ENCODE assay signal across 14 cellular contexts in genomic region chr1:210264521-210265380, GRCh38. TPM values are rescaled to one million over a fixed set of nuclear protein-coding genes. Genes with fewer than 3 reads are reported as not detected.
DNase-seq lines count a peak whose midpoint lies in the region; ATAC-seq and TF ChIP-seq lines count a peak whose summit lies in the region.
"Had no signal": no experiment of that assay in that cellular context is flagged by ENCODE, and none has a peak within 500 bp of the region (broad histone marks: within the 10 kb centered on the region; RNA-seq: fewer than 3 reads in every experiment).

No MANE protein-coding gene starts in this region.

- no peak overlapping the region for H3K4me3 Mint-ChIP-seq in stimulated activated memory B cell treated with anti-CD40 and anti-IgM and Interleukin-4, amounts not matched to agents 10 μg/mL and 1 μg/mL and 100 μg/mL, for 72 hours
- H3K4me3 Mint-ChIP-seq: nephron progenitor cell had no signal

- intact Hi-C loops in cardiac septum (cut with DNase I) (no loop called here), OCI-LY7 (cut with micrococcal nuclease; ENCODE audit: unreplicated experiment) (no loop called here), testis (cut with DNase I; ENCODE audit: low total_unique reads) (no loop called here)

- peak; percentile 20 to 50 for DNase-seq in cardiac muscle cell (ENCODE audit: low read depth in 1 of 2, low spot score in 1 of 2)
- no peak for DNase-seq in cardiac septum (ENCODE audit: low spot score)
- no peak for DNase-seq in OCI-LY7 (ENCODE audit: low spot score)
- DNase-seq in fibroblast of the aortic adventitia (ENCODE audit: low read depth): peak; percentile 31
- no peak for DNase-seq in testis
- no peak for DNase-seq in tibial nerve (ENCODE audit: low spot score in 2 of 2)
- DNase-seq: activated CD8-positive, alpha-beta memory T cell treated with anti-CD3 and anti-CD28 coated beads, Interleukin-2, amount 50 U/mL, for 48 hours; amygdala; effector memory CD4-positive, alpha-beta T cell; NCI-H1105; nephron progenitor cell; stimulated activated CD4-positive, alpha-beta T cell treated with anti-CD3 and anti-CD28 coated beads, Interleukin-15, amount 100 ng/mL, for 24 hours had no signal

- no peaks in the 10 kb centered on the region for H3K79me2 ChIP-seq in OCI-LY7 (ENCODE audit: insufficient read depth, low read depth, low read length)

- no peak for ATAC-seq in GM18867 (IDR thresholded peaks at IDR 0.05; ENCODE audit: unreplicated experiment)
- ATAC-seq in stimulated activated memory B cell treated with anti-CD40 and anti-IgM and Interleukin-4, amounts not matched to agents 10 μg/mL and 1 μg/mL and 100 μg/mL, for 72 hours: no peak

- TF ChIP-seq CTCF in cardiac muscle cell (IDR thresholded peaks at IDR 0.05; ENCODE audit: low read depth, low read length) (peak; percentile 31), OCI-LY7 (conservative IDR thresholded peaks at IDR 0.05; ENCODE audit: low read length) (0 out of 2 replicates have a peak, but pooled peaks have one; percentile 12), fibroblast of the aortic adventitia (IDR thresholded peaks at IDR 0.05; ENCODE audit: insufficient read depth, low read length) (peak; percentile 16), testis (IDR thresholded peaks at IDR 0.05) (peak; percentile 9 to 25 (median 11)), tibial nerve (IDR thresholded peaks at IDR 0.05) (no peak)

- WGBS in testis, 2 donors: 85 to 87% methylated on average over 9 of the region's 9 CpGs
- WGBS in tibial nerve, 2 donors: 83 to 90% methylated on average over 9 of the region's 9 CpGs

- TF ChIP-seq POLR2A in testis (IDR thresholded peaks at IDR 0.05): no peak
- no peak for TF ChIP-seq POLR2A in tibial nerve (IDR thresholded peaks at IDR 0.05)

- H4K20me1 ChIP-seq in OCI-LY7 (ENCODE audit: insufficient read depth, low read length): no peaks in the 10 kb centered on the region

- H3K4me1 ChIP-seq in cardiac muscle cell (ENCODE audit: low read depth) (peaks cover 5% of the 10 kb centered on the region), OCI-LY7 (ENCODE audit: insufficient read depth, low read length, poor library complexity, severe bottlenecking) (no peaks in the 10 kb centered on the region), testis (peaks cover 10% of the 10 kb centered on the region), tibial nerve (peaks cover 0 to 36% (median 10%) of the 10 kb centered on the region in 4 donors)

- H3K27me3 Mint-ChIP-seq in stimulated activated memory B cell treated with anti-CD40 and anti-IgM and Interleukin-4, amounts not matched to agents 10 μg/mL and 1 μg/mL and 100 μg/mL, for 72 hours: peaks cover 18% of the 10 kb centered on the region

- H2AFZ ChIP-seq in OCI-LY7 (ENCODE audit: low read length): no peak overlapping the region

- no peak overlapping the region for H3K27ac Mint-ChIP-seq in stimulated activated memory B cell treated with anti-CD40 and anti-IgM and Interleukin-4, amounts not matched to agents 10 μg/mL and 1 μg/mL and 100 μg/mL, for 72 hours
- H3K27ac Mint-ChIP-seq: nephron progenitor cell had no signal

- no peak for TF ChIP-seq EP300 in tibial nerve (IDR thresholded peaks at IDR 0.05)

- H3K4me3 ChIP-seq in cardiac muscle cell: no peak overlapping the region
- H3K4me3 ChIP-seq in OCI-LY7 (ENCODE audit: low read depth, low read length, poor library complexity, severe bottlenecking): no peak overlapping the region
- H3K4me3 ChIP-seq in fibroblast of the aortic adventitia (ENCODE audit: low read depth, low read length): no peak overlapping the region
- H3K4me3 ChIP-seq in testis: no peak overlapping the region
- H3K4me3 ChIP-seq in tibial nerve: no peak overlapping the region

- H3K9me3 ChIP-seq in cardiac muscle cell (ENCODE audit: low read depth) (no peaks in the 10 kb centered on the region), OCI-LY7 (ENCODE audit: low read length) (no peaks in the 10 kb centered on the region), testis (no peaks in the 10 kb centered on the region), tibial nerve (no peaks in the 10 kb centered on the region)

- no peaks in the 10 kb centered on the region for H3K9me2 ChIP-seq in OCI-LY7 (ENCODE audit: insufficient read depth, low read length)

- no peaks in the 10 kb centered on the region for H3K9me3 Mint-ChIP-seq in stimulated activated memory B cell treated with anti-CD40 and anti-IgM and Interleukin-4, amounts not matched to agents 10 μg/mL and 1 μg/mL and 100 μg/mL, for 72 hours
- H3K9me3 Mint-ChIP-seq: nephron progenitor cell had no signal

- CTCF ChIA-PET in OCI-LY7 (lab: Charles Lee; ENCODE audit: unreplicated experiment): no interaction called here

- peak overlapping the region; percentile 47 for H3K27ac ChIP-seq in cardiac muscle cell
- H3K27ac ChIP-seq in OCI-LY7 (ENCODE audit: low read depth, low read length, poor library complexity, severe bottlenecking): no peak overlapping the region
- H3K27ac ChIP-seq in testis: no peak overlapping the region
- H3K27ac ChIP-seq in tibial nerve: no peak overlapping the region

- H3K27me3 ChIP-seq in cardiac muscle cell: no peaks in the 10 kb centered on the region
- H3K27me3 ChIP-seq in testis: no peaks in the 10 kb centered on the region
- H3K27me3 ChIP-seq in tibial nerve: no peaks in the 10 kb centered on the region

- BruUV-seq in OCI-LY7 (replicated peaks; lab: Mats Ljungman, UMichigan): no TSS peak

- H3K4me1 Mint-ChIP-seq in stimulated activated memory B cell treated with anti-CD40 and anti-IgM and Interleukin-4, amounts not matched to agents 10 μg/mL and 1 μg/mL and 100 μg/mL, for 72 hours: no peaks in the 10 kb centered on the region

- H3K4me2 ChIP-seq in OCI-LY7 (ENCODE audit: low read length): no peak overlapping the region

- H3K36me3 ChIP-seq in cardiac muscle cell (no peaks in the 10 kb centered on the region), OCI-LY7 (ENCODE audit: insufficient read depth, low read length) (no peaks in the 10 kb centered on the region), testis (ENCODE audit: low read depth, missing control alignments) (no peaks in the 10 kb centered on the region), tibial nerve (no peaks in the 10 kb centered on the region)

- POLR2A ChIA-PET in OCI-LY7 (lab: Charles Lee): no interaction called here

- no peaks in the 10 kb centered on the region for H3K36me3 Mint-ChIP-seq in stimulated activated memory B cell treated with anti-CD40 and anti-IgM and Interleukin-4, amounts not matched to agents 10 μg/mL and 1 μg/mL and 100 μg/mL, for 72 hours

RNA-seq across cellular contexts. Expression of gene SERTAD4, which starts 32.2 kb away (rescaled TPM):
- total RNA-seq in cardiac muscle cell: 0.63 and 1.8 TPM in 2 replicates
- polyA plus RNA-seq in cardiac muscle cell: 1.4 and 1.9 TPM in 2 replicates
- 3.7 TPM for total RNA-seq in cardiac septum
- not detected in 2 replicates for total RNA-seq in OCI-LY7 (2014; rRNA removed; shearing (Covaris generic))
- not detected in 2 replicates for total RNA-seq in OCI-LY7 (2022)
- total RNA-seq in fibroblast of the aortic adventitia (ENCODE audit: low replicate concordance): 16.7 TPM in 1 of 2 replicates, not detected in the other
- total RNA-seq in testis: 1 to 10 TPM; 1.1 to 1.9 TPM
- 1.1 TPM for polyA plus RNA-seq in testis (ENCODE audit: insufficient read depth, low read depth, low replicate concordance)
- 1 to 10 TPM in 2 of 4 donors, under 1 TPM in 2; 0.60 to 1.7 (median 1.0) TPM for total RNA-seq in tibial nerve

Comparison
In these comparisons a context has a peak if more than half of its experiments do, and no peak if none do; other contexts are left out.
1. DNase-seq: peak in cardiac muscle cell (2 of 2) and fibroblast of the aortic adventitia (single experiment); none in cardiac septum (single experiment), OCI-LY7 (single experiment), testis (single experiment) and tibial nerve (0 of 2).
2. CTCF ChIP-seq: peak in cardiac muscle cell (single experiment), OCI-LY7 (single experiment), fibroblast of the aortic adventitia (single experiment) and testis (3 of 3); none in tibial nerve (0 of 5).